In genomic region chr2:9423922-9424272, GRCh38 we compare ENCODE assay signal across 8 cellular contexts. TPM values are rescaled to one million over a fixed set of nuclear protein-coding genes. Genes with fewer than 3 reads are reported as not detected.
A peak's percentile ranks its signal among the peaks of the same experiment; 100 is the strongest.
DNase-seq lines count a peak whose midpoint lies in the region; ATAC-seq and TF ChIP-seq lines count a peak whose summit lies in the region.

No MANE protein-coding gene starts in this region.

- ATAC-seq in CD8-positive, alpha-beta T cell, result peak; percentile 14
- peak; percentile 11 for ATAC-seq in GM19452 (IDR thresholded peaks at IDR 0.05; ENCODE audit: unreplicated experiment)
- ATAC-seq in left colon, result peak; percentile 17
- no peak for ATAC-seq in GM18519 (IDR thresholded peaks at IDR 0.05; ENCODE audit: low FRiP score, unreplicated experiment)

- no peak overlapping the region for H3K4me3 Mint-ChIP-seq in CD8-positive, alpha-beta T cell

- H3K9ac ChIP-seq in subcutaneous abdominal adipose tissue (ENCODE audit: low read length in 5 of 5), result peak overlapping the region; percentile 2 to 97 (median 93)

- peaks cover 32% of the 10 kb centered on the region for H3K4me1 Mint-ChIP-seq in CD8-positive, alpha-beta T cell (ENCODE audit: low read depth)

- no peaks in the 10 kb centered on the region for H3K27me3 Mint-ChIP-seq in CD8-positive, alpha-beta T cell (ENCODE audit: low read depth)

- H3K4me3 ChIP-seq in CD8-positive, alpha-beta T cell (ENCODE audit: low read depth, low read length), result peak overlapping the region; percentile 98
- peak overlapping the region; percentile 83 to 93 for H3K4me3 ChIP-seq in ascending aorta
- H3K4me3 ChIP-seq in subcutaneous abdominal adipose tissue (ENCODE audit: low read depth in 1 of 5, low read length in 5 of 5), result peak overlapping the region; percentile 84 to 97 (median 92)

- H3K4me1 ChIP-seq in CD8-positive, alpha-beta T cell (ENCODE audit: insufficient read depth, low read length), result peaks cover 22% of the 10 kb centered on the region
- H3K4me1 ChIP-seq in ascending aorta (peaks cover 7 to 33% of the 10 kb centered on the region in 2 donors), subcutaneous abdominal adipose tissue (ENCODE audit: control insufficient read depth in 5 of 5, insufficient read depth in 5 of 5, low read length in 5 of 5) (peaks cover 10 to 56% (median 52%) of the 10 kb centered on the region in 5 donors)

- no peak for TF ChIP-seq CTCF in CD8-positive, alpha-beta T cell (IDR thresholded peaks at IDR 0.05)
- TF ChIP-seq CTCF in ascending aorta (IDR thresholded peaks at IDR 0.05), result no peak

- CTCF ChIA-PET in CD8-positive, alpha-beta T cell (lab: Charles Lee), result interaction anchor here (0.9 to 1.1 kb wide), 2 partner anchors 19 to 206 kb away, joined by 3 read pairs; partner anchors contain the start of gene YWHAQ

- no peaks in the 10 kb centered on the region for H3K27me3 ChIP-seq in CD8-positive, alpha-beta T cell (ENCODE audit: insufficient read depth, low read length)
- H3K27me3 ChIP-seq in ascending aorta (no peaks in the 10 kb centered on the region), subcutaneous abdominal adipose tissue (ENCODE audit: control insufficient read depth in 5 of 5, insufficient read depth in 4 of 5, low read length in 5 of 5) (no peaks in the 10 kb centered on the region)

- no peaks in the 10 kb centered on the region for H3K9me3 Mint-ChIP-seq in CD8-positive, alpha-beta T cell

- peak overlapping the region; percentile 89 for H3K27ac ChIP-seq in CD8-positive, alpha-beta T cell (ENCODE audit: low read depth, low read length)
- peak overlapping the region; percentile 79 for H3K27ac ChIP-seq in KOPT-K1 (ENCODE audit: low read depth, low read length, poor library complexity, severe bottlenecking)
- peak overlapping the region; percentile 91 to 94 for H3K27ac ChIP-seq in ascending aorta
- peak overlapping the region; percentile 91 for H3K27ac ChIP-seq in subcutaneous abdominal adipose tissue (ENCODE audit: low read depth, low read length)

- POLR2A ChIA-PET in CD8-positive, alpha-beta T cell (lab: Charles Lee), result interaction anchor here (1.0 to 2.1 kb wide), 6 partner anchors 23 to 207 kb away, joined by 4 to 8 read pairs (median 4); partner anchors contain the start of genes ADAM17, IAH1 and YWHAQ

- intact Hi-C loops in CD8-positive, alpha-beta T cell (cut with DNase I, micrococcal nuclease), result loop anchor here (1.0 to 10.0 kb wide), 13 partner anchors 50 to 1967 kb away; partner anchors contain the start of genes ADAM17 (in 2 of the 2), IAH1 (in 2 of the 2), TAF1B (in 2 of the 2) and KIDINS220 (in 1 of the 2)
- intact Hi-C loops in ascending aorta (cut with DNase I) (loop anchor here (1.0 to 10.0 kb wide), 6 partner anchors 51 to 419 kb away; partner anchors contain the start of genes ADAM17, ASAP2, IAH1 and MBOAT2), left colon (cut with DNase I, micrococcal nuclease) (no loop called here)

- peaks cover 16% of the 10 kb centered on the region for H3K36me3 Mint-ChIP-seq in CD8-positive, alpha-beta T cell

- H3K9me3 ChIP-seq in CD8-positive, alpha-beta T cell (ENCODE audit: low read length), result no peaks in the 10 kb centered on the region
- H3K9me3 ChIP-seq in KOPT-K1 (ENCODE audit: insufficient read depth, low read length, poor library complexity, severe bottlenecking) (no peaks in the 10 kb centered on the region), ascending aorta (no peaks in the 10 kb centered on the region), subcutaneous abdominal adipose tissue (ENCODE audit: control insufficient read depth in 5 of 5, low read length in 5 of 5) (no peaks in the 10 kb centered on the region)

- DNase-seq in CD8-positive, alpha-beta T cell, result peak in 3 of 7 experiments; percentile 22 to 47 (median 24)
- DNase-seq in ascending aorta (ENCODE audit: low spot score in 2 of 2) (no peak), left colon (peak in 1 of 2 donors; percentile 35), SHP77 (lab: John Stamatoyannopoulos, UW) (no peak)

- H3K27ac Mint-ChIP-seq in CD8-positive, alpha-beta T cell, result no peak overlapping the region

- no peaks in the 10 kb centered on the region for H3K36me3 ChIP-seq in CD8-positive, alpha-beta T cell (ENCODE audit: insufficient read depth, low read length)
- H3K36me3 ChIP-seq in KOPT-K1 (ENCODE audit: insufficient read depth, low read length) (peaks cover 7% of the 10 kb centered on the region), ascending aorta (peaks cover under 1 to 2% of the 10 kb centered on the region in 2 donors), subcutaneous abdominal adipose tissue (ENCODE audit: control insufficient read depth in 5 of 5, insufficient read depth in 5 of 5, low read length in 5 of 5) (peaks cover 0 to under 1% (median 0%) of the 10 kb centered on the region in 5 donors)

RNA-seq across cellular contexts. Expression of gene CPSF3, which starts 0.4 kb away (rescaled TPM):
- total RNA-seq in CD8-positive, alpha-beta T cell, result 10 to 100 TPM; 14.1 to 14.7 TPM
- total RNA-seq in ascending aorta, result 5.3 TPM
- total RNA-seq in left colon, result 10 to 100 TPM; 17.7 to 20.0 TPM

RNA-seq across cellular contexts. Expression of gene ITGB1BP1, which starts 0.6 kb away (rescaled TPM):
- total RNA-seq in CD8-positive, alpha-beta T cell, result 10 to 100 TPM; 37.2 to 38.8 TPM
- 25.4 TPM for total RNA-seq in ascending aorta
- total RNA-seq in left colon, result 10 to 100 TPM; 43.1 to 51.3 TPM

RNA-seq across cellular contexts. Expression of gene IAH1, which starts 50.5 kb away (rescaled TPM):
- total RNA-seq in CD8-positive, alpha-beta T cell, result 10 to 100 TPM; 48.2 to 52.5 TPM
- total RNA-seq in ascending aorta (86.0 TPM), left colon (10 to 100 TPM; 44.7 to 47.5 TPM)

Comparison
In these comparisons a context has a peak if more than half of its experiments do, and no peak if none do; other contexts are left out.
1. intact Hi-C loops: an anchor here in CD8-positive, alpha-beta T cell (1.0 to 10.0 kb wide) and ascending aorta (1.0 to 10.0 kb wide); none called in left colon.